In genomic region chr7:157528785-157529341, GRCh38 we compare ENCODE assay signal across 21 cellular contexts.
DNase-seq lines count a peak whose midpoint lies in the region; ATAC-seq and TF ChIP-seq lines count a peak whose summit lies in the region.
"Had no signal": no experiment of that assay in that cellular context is flagged by ENCODE, and none has a peak within 500 bp of the region (broad histone marks: within the 10 kb centered on the region; RNA-seq: fewer than 3 reads in every experiment).

No MANE protein-coding gene starts in this region.

- H3K27me3 ChIP-seq in heart right ventricle (peaks cover 0 to 9% (median 0%) of the 10 kb centered on the region in 7 donors), osteoblast (ENCODE audit: insufficient read depth, low read length) (no peaks in the 10 kb centered on the region)
- H3K27me3 ChIP-seq: ascending aorta had no signal

- no peak overlapping the region for H3K4me3 ChIP-seq in heart right ventricle
- no peak overlapping the region for H3K4me3 ChIP-seq in osteoblast (ENCODE audit: insufficient read depth, low read length)
- H3K4me3 ChIP-seq: ascending aorta, dorsolateral prefrontal cortex, HAP-1, smooth muscle cell, suprapubic skin had no signal

- intact Hi-C loops in cardiac septum (cut with DNase I), result no loop called here
- intact Hi-C loops in heart right ventricle (cut with DNase I), result no loop called here
- intact Hi-C loops in activated CD4-positive, alpha-beta memory T cell treated with anti-CD3 and anti-CD28 coated beads for 36 hours (cut with micrococcal nuclease), result no loop called here
- intact Hi-C loops in left colon (cut with DNase I, micrococcal nuclease), result no loop called here

- H3K27ac Mint-ChIP-seq in activated CD4-positive, alpha-beta memory T cell treated with anti-CD3 and anti-CD28 coated beads for 36 hours, result no peak overlapping the region
- H3K27ac Mint-ChIP-seq: activated CD4-positive, alpha-beta T cell treated with anti-CD3 and anti-CD28 coated beads, Interleukin-2, amount 10 ng/mL, durations not matched to agents 7 days and 5 days; activated naive CD4-positive, alpha-beta T cell treated with anti-CD3 and anti-CD28 coated beads, Interleukin-2, amount 50 U/mL, for 24 hours; memory B cell; stimulated activated effector memory CD8-positive, alpha-beta T cell treated with anti-CD3 and anti-CD28 coated beads, Interleukin-12 subunit alpha, Interleukin-12 subunit beta, amount 100 ng/mL, for 72 hours had no signal

- ATAC-seq in heart right ventricle, result no peak
- no peak for ATAC-seq in left colon
- ATAC-seq: stimulated activated effector memory CD8-positive, alpha-beta T cell treated with anti-CD3 and anti-CD28 coated beads, Interleukin-12 subunit alpha, Interleukin-12 subunit beta, amount 100 ng/mL, for 72 hours had no signal

- peaks cover 20% of the 10 kb centered on the region for H3K9me3 Mint-ChIP-seq in activated CD4-positive, alpha-beta memory T cell treated with anti-CD3 and anti-CD28 coated beads for 36 hours

- H3K27me3 Mint-ChIP-seq in activated CD4-positive, alpha-beta memory T cell treated with anti-CD3 and anti-CD28 coated beads for 36 hours, result peaks cover 2% of the 10 kb centered on the region
- H3K27me3 Mint-ChIP-seq: activated naive CD4-positive, alpha-beta T cell treated with anti-CD3 and anti-CD28 coated beads, Interleukin-2, amount 50 U/mL, for 24 hours; memory B cell had no signal

- H3K36me3 ChIP-seq in heart right ventricle (no peaks in the 10 kb centered on the region), osteoblast (ENCODE audit: insufficient read depth, low read length) (no peaks in the 10 kb centered on the region)
- H3K36me3 ChIP-seq: ascending aorta, HAP-1, suprapubic skin had no signal

- TF ChIP-seq CTCF in heart right ventricle (IDR thresholded peaks at IDR 0.05), result no peak
- TF ChIP-seq CTCF in osteoblast (IDR thresholded peaks at IDR 0.05; ENCODE audit: extremely low read depth, low read depth, low read length), result no peak

- no peak overlapping the region for H2AFZ ChIP-seq in osteoblast (ENCODE audit: low read length)

- H3K9me3 ChIP-seq in heart right ventricle (peaks cover 0 to 43% (median 19%) of the 10 kb centered on the region in 11 donors), osteoblast (ENCODE audit: low read depth, low read length) (no peaks in the 10 kb centered on the region)
- H3K9me3 ChIP-seq: HAP-1, suprapubic skin had no signal

- H3K4me1 ChIP-seq in heart right ventricle, result no peaks in the 10 kb centered on the region
- H3K4me1 ChIP-seq in osteoblast (ENCODE audit: insufficient read depth, low read length), result no peaks in the 10 kb centered on the region
- H3K4me1 ChIP-seq: ascending aorta, HAP-1, suprapubic skin had no signal

- 57 to 60% methylated on average over 19 of the region's 19 CpGs for WGBS in heart right ventricle, 2 donors

- H3K4me3 Mint-ChIP-seq in activated CD4-positive, alpha-beta memory T cell treated with anti-CD3 and anti-CD28 coated beads for 36 hours, result no peak overlapping the region
- H3K4me3 Mint-ChIP-seq: activated CD4-positive, alpha-beta T cell treated with anti-CD3 and anti-CD28 coated beads, Interleukin-2, amount 10 ng/mL, durations not matched to agents 7 days and 5 days; activated naive CD4-positive, alpha-beta T cell treated with anti-CD3 and anti-CD28 coated beads, Interleukin-2, amount 50 U/mL, for 24 hours; memory B cell; stimulated activated effector memory CD8-positive, alpha-beta T cell treated with anti-CD3 and anti-CD28 coated beads, Interleukin-12 subunit alpha, Interleukin-12 subunit beta, amount 100 ng/mL, for 72 hours had no signal

- POLR2A ChIA-PET in activated CD4-positive, alpha-beta memory T cell treated with anti-CD3 and anti-CD28 coated beads for 36 hours (lab: Charles Lee), result no interaction called here

- peaks cover 5% of the 10 kb centered on the region for H3K36me3 Mint-ChIP-seq in activated CD4-positive, alpha-beta memory T cell treated with anti-CD3 and anti-CD28 coated beads for 36 hours
- H3K36me3 Mint-ChIP-seq: stimulated activated effector memory CD8-positive, alpha-beta T cell treated with anti-CD3 and anti-CD28 coated beads, Interleukin-12 subunit alpha, Interleukin-12 subunit beta, amount 100 ng/mL, for 72 hours had no signal

- H3K27ac ChIP-seq in heart right ventricle, result no peak overlapping the region
- no peak overlapping the region for H3K27ac ChIP-seq in osteoblast (ENCODE audit: low read depth, low read length)
- H3K27ac ChIP-seq: ascending aorta, dorsolateral prefrontal cortex, suprapubic skin had no signal

- H4K20me1 ChIP-seq in osteoblast (ENCODE audit: insufficient read depth, low read length), result no peaks in the 10 kb centered on the region

- H3K79me2 ChIP-seq in osteoblast (ENCODE audit: insufficient read depth, low read length), result no peaks in the 10 kb centered on the region

- CTCF ChIA-PET in activated CD4-positive, alpha-beta memory T cell treated with anti-CD3 and anti-CD28 coated beads for 36 hours (lab: Charles Lee), result no interaction called here

- H3K4me2 ChIP-seq in osteoblast (ENCODE audit: insufficient read depth, low read length), result no peak overlapping the region
- H3K4me2 ChIP-seq: smooth muscle cell had no signal

- H3K4me1 Mint-ChIP-seq in activated CD4-positive, alpha-beta memory T cell treated with anti-CD3 and anti-CD28 coated beads for 36 hours (ENCODE audit: low read depth), result no peaks in the 10 kb centered on the region
- H3K4me1 Mint-ChIP-seq: activated naive CD4-positive, alpha-beta T cell treated with anti-CD3 and anti-CD28 coated beads, Interleukin-2, amount 50 U/mL, for 24 hours; memory B cell; stimulated activated effector memory CD8-positive, alpha-beta T cell treated with anti-CD3 and anti-CD28 coated beads, Interleukin-12 subunit alpha, Interleukin-12 subunit beta, amount 100 ng/mL, for 72 hours had no signal

- DNase-seq in cardiac septum (ENCODE audit: low spot score), result peak; percentile 61
- no peak for DNase-seq in heart right ventricle
- peak; percentile 7 for DNase-seq in activated CD4-positive, alpha-beta memory T cell treated with anti-CD3 and anti-CD28 coated beads for 36 hours
- DNase-seq in osteoblast (ENCODE audit: insufficient read length, low spot score, missing footprints), result peak; percentile 39
- DNase-seq in ureter (ENCODE audit: low spot score), result peak; percentile 20
- DNase-seq in A172 (ENCODE audit: low spot score), result no peak
- no peak for DNase-seq in left colon
- DNase-seq: activated CD4-positive, alpha-beta T cell treated with anti-CD3 and anti-CD28 coated beads, Interleukin-2, amount 10 ng/mL, durations not matched to agents 7 days and 5 days; central memory CD4-positive, alpha-beta T cell; glutamatergic neuron; NCI-H1092; NCI-H187 treated with DMSO at 0.1 percent for 48 hours; NCI-H69 had no signal

Comparison
In these comparisons a context has a peak if more than half of its experiments do, and no peak if none do; other contexts are left out.
1. DNase-seq: peak in cardiac septum (single experiment), activated CD4-positive, alpha-beta memory T cell treated with anti-CD3 and anti-CD28 coated beads for 36 hours (single experiment), osteoblast (single experiment) and ureter (single experiment); none in heart right ventricle (0 of 2), A172 (single experiment) and left colon (0 of 2).